17 cellular contexts compared by ENCODE assay signal in the genomic region with DNA sequence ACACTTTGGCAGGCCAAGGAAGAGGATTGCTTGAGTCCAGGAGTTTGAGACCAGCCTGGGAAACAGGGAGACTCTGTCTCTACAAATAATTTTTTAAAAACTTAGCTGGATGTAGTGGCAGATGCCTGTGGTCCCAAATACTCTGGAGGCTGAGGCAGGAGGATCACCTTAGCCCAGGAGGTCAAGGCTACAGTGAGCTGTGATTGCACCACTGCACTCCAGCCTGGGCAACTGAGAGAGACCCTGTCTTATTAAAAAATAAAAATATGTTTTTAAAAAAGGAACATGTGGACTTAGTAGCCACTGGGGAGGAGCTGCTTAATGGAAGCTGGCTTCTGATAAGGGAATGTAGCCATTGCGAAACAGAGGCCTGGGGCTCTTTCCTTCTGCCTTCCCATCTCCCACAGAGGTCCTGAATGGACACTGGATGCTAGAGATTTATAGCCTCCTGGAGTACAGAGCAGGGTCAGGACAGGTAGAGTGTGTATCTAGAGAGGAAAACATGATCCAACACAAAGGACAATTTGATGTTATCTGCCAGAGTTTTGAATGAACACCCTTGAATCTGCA. TPM values are rescaled to one million over a fixed set of nuclear protein-coding genes. Genes with fewer than 3 reads are reported as not detected.
A peak's percentile ranks its signal among the peaks of the same experiment; 100 is the strongest.
DNase-seq lines count a peak whose midpoint lies in the region; ATAC-seq and TF ChIP-seq lines count a peak whose summit lies in the region.
"Had no signal": no experiment of that assay in that cellular context is flagged by ENCODE, and none has a peak within 500 bp of the region (broad histone marks: within the 10 kb centered on the region; RNA-seq: fewer than 3 reads in every experiment).

No MANE protein-coding gene starts in this region.

- H3K9me3 ChIP-seq in esophagus muscularis mucosa = no peaks in the 10 kb centered on the region
- H3K9me3 ChIP-seq in lower lobe of right lung = no peaks in the 10 kb centered on the region

- 100% methylated on average over 1 of the region's 1 CpG for WGBS in esophagus muscularis mucosa

- H3K36me3 ChIP-seq in esophagus muscularis mucosa = no peaks in the 10 kb centered on the region
- no peaks in the 10 kb centered on the region for H3K36me3 ChIP-seq in lower lobe of right lung

- no peak for ATAC-seq in lower lobe of right lung

- H3K27ac ChIP-seq in esophagus muscularis mucosa (replicated peaks in 1 of 4) (no peak overlapping the region), lower lobe of right lung (no peak overlapping the region)
- H3K27ac ChIP-seq: C4-2B, GM23248, SK-N-MC had no signal

- no peak for TF ChIP-seq CTCF in esophagus muscularis mucosa (IDR thresholded peaks at IDR 0.05)
- no peak for TF ChIP-seq CTCF in lower lobe of right lung (IDR thresholded peaks at IDR 0.05)

- H3K27me3 ChIP-seq in esophagus muscularis mucosa = no peaks in the 10 kb centered on the region
- H3K27me3 ChIP-seq in lower lobe of right lung (ENCODE audit: low read depth) = no peaks in the 10 kb centered on the region

- no peak for TF ChIP-seq EP300 in esophagus muscularis mucosa (IDR thresholded peaks at IDR 0.05)

- no peak for TF ChIP-seq POLR2A in esophagus muscularis mucosa (IDR thresholded peaks at IDR 0.05; ENCODE audit: low read depth)

- intact Hi-C loops in esophagus muscularis mucosa (cut with DNase I) (no loop called here), lower lobe of right lung (cut with DNase I) (no loop called here)

- H3K4me1 ChIP-seq in esophagus muscularis mucosa = no peaks in the 10 kb centered on the region
- no peaks in the 10 kb centered on the region for H3K4me1 ChIP-seq in lower lobe of right lung

- DNase-seq in EL = peak; percentile 33
- peak; percentile 26 for DNase-seq in RPMI7951 (ENCODE audit: low read depth)
- peak; percentile 34 for DNase-seq in esophagus muscularis mucosa (ENCODE audit: extremely low spot score)
- peak; percentile 8 for DNase-seq in renal cortical epithelial cell (ENCODE audit: low read depth)
- DNase-seq in foreskin melanocyte = no peak
- no peak for DNase-seq in UCSD-AML1 (lab: John Stamatoyannopoulos, UW; ENCODE audit: unreplicated experiment)
- no peak for DNase-seq in lower lobe of right lung
- DNase-seq: DMS153, GM23248, KG1, NCI-H1092, NCI-H146, NCI-H2081, NCI-H510A, NCI-H774 had no signal

- no peak overlapping the region for H3K4me3 ChIP-seq in esophagus muscularis mucosa
- no peak overlapping the region for H3K4me3 ChIP-seq in lower lobe of right lung
- H3K4me3 ChIP-seq: GM23248, SK-N-MC had no signal

RNA-seq across cellular contexts. Expression of a gene that starts 21.7 kb away (rescaled TPM):
- total RNA-seq in RPMI7951 (2014; rRNA removed; shearing (Covaris generic)) = 70.4 and 71.8 TPM in 2 replicates
- 1 to 10 TPM; 4.1 to 8.0 (median 5.4) TPM for total RNA-seq in esophagus muscularis mucosa
- total RNA-seq in renal cortical epithelial cell = 12.1 and 19.3 TPM in 2 replicates
- 11.1 TPM for total RNA-seq in lower lobe of right lung

RNA-seq across cellular contexts. Expression of a gene that starts 34.0 kb away (rescaled TPM):
- total RNA-seq in RPMI7951 (2014; rRNA removed; shearing (Covaris generic)) = 96.1 and 105 TPM in 2 replicates
- total RNA-seq in esophagus muscularis mucosa (10 to 100 TPM; 30.7 to 50.5 (median 40.9) TPM), renal cortical epithelial cell (116 and 199 TPM in 2 replicates), lower lobe of right lung (123 TPM)

RNA-seq across cellular contexts. Expression of a gene that starts 45.7 kb away (rescaled TPM):
- total RNA-seq in RPMI7951 (2014; rRNA removed; shearing (Covaris generic)) = not detected in 2 replicates
- total RNA-seq in esophagus muscularis mucosa (not detected), renal cortical epithelial cell (not detected in 2 replicates), lower lobe of right lung (0.68 TPM)
- total RNA-seq: GM23248 had no signal

Comparison
In these comparisons a context has a peak if more than half of its experiments do, and no peak if none do; other contexts are left out.
1. DNase-seq: peak in EL (single experiment), RPMI7951 (single experiment), esophagus muscularis mucosa (single experiment) and renal cortical epithelial cell (single experiment); none in foreskin melanocyte (single experiment), UCSD-AML1 (single experiment) and lower lobe of right lung (single experiment).